Comparison of ENCODE assay signal across 8 cellular contexts in genomic region chr6:117976030-117976651, GRCh38.
DNase-seq lines count a peak whose midpoint lies in the region; ATAC-seq and TF ChIP-seq lines count a peak whose summit lies in the region.

No MANE protein-coding gene starts in this region.

- H3K36me3 ChIP-seq in SK-N-MC (ENCODE audit: insufficient read depth, low read length): no peaks in the 10 kb centered on the region
- no peaks in the 10 kb centered on the region for H3K36me3 ChIP-seq in prostate gland

- peak; percentile 72 for TF ChIP-seq CTCF in fibroblast of mammary gland (conservative IDR thresholded peaks at IDR 0.05; ENCODE audit: control insufficient read depth, insufficient read depth, low read depth, low read length)
- TF ChIP-seq CTCF in prostate gland (IDR thresholded peaks at IDR 0.05): peak in 2 of 4 experiments; percentile 27 to 34

- H3K27me3 ChIP-seq in prostate gland (replicated peaks; ENCODE audit: insufficient read depth): no peaks in the 10 kb centered on the region

- WGBS in prostate gland: 3% methylated on average over 2 of the region's 2 CpGs

- H3K4me3 ChIP-seq in SK-N-MC (no peak overlapping the region), fibroblast of mammary gland (ENCODE audit: control insufficient read depth, low read depth, low read length) (no peak overlapping the region), prostate gland (no peak overlapping the region)

- TF ChIP-seq POLR2A in prostate gland (IDR thresholded peaks at IDR 0.05): no peak

- intact Hi-C loops in prostate gland (cut with DNase I) (no loop called here), sciatic nerve (cut with DNase I) (no loop called here)

- DNase-seq in COLO829 (ENCODE audit: low spot score): peak; percentile 50
- DNase-seq in NCI-H1105 (lab: John Stamatoyannopoulos, UW): peak; percentile 54
- peak; percentile 55 for DNase-seq in SK-N-MC (ENCODE audit: low read depth, low spot score)
- DNase-seq in fibroblast of mammary gland (ENCODE audit: low read depth): peak; percentile 56
- peak; percentile 8 for DNase-seq in prostate gland (ENCODE audit: low spot score)
- no peak for DNase-seq in stimulated activated CD4-positive, alpha-beta T cell treated with anti-CD3 and anti-CD28 coated beads, Interleukin-4, amount 100 ng/mL, for 1 hour
- DNase-seq in sciatic nerve (ENCODE audit: low spot score): no peak

- H3K9ac ChIP-seq in SK-N-MC (ENCODE audit: insufficient read length): peak overlapping the region; percentile 31

- no peaks in the 10 kb centered on the region for H3K4me1 ChIP-seq in prostate gland (replicated peaks)

- H3K9me3 ChIP-seq in SK-N-MC (ENCODE audit: low read depth, low read length): no peaks in the 10 kb centered on the region
- no peaks in the 10 kb centered on the region for H3K9me3 ChIP-seq in prostate gland

- peak; percentile 81 for ATAC-seq in GM19351 (IDR thresholded peaks at IDR 0.05; ENCODE audit: unreplicated experiment)
- no peak for ATAC-seq in sciatic nerve

- H3K27ac ChIP-seq in SK-N-MC (no peak overlapping the region), prostate gland (no peak overlapping the region)

Comparison
In these comparisons a context has a peak if more than half of its experiments do, and no peak if none do; other contexts are left out.
1. DNase-seq: peak in COLO829 (single experiment), NCI-H1105 (single experiment), SK-N-MC (single experiment), fibroblast of mammary gland (single experiment) and prostate gland (single experiment); none in stimulated activated CD4-positive, alpha-beta T cell treated with anti-CD3 and anti-CD28 coated beads, Interleukin-4, amount 100 ng/mL, for 1 hour (single experiment) and sciatic nerve (single experiment).